In the genomic region with DNA sequence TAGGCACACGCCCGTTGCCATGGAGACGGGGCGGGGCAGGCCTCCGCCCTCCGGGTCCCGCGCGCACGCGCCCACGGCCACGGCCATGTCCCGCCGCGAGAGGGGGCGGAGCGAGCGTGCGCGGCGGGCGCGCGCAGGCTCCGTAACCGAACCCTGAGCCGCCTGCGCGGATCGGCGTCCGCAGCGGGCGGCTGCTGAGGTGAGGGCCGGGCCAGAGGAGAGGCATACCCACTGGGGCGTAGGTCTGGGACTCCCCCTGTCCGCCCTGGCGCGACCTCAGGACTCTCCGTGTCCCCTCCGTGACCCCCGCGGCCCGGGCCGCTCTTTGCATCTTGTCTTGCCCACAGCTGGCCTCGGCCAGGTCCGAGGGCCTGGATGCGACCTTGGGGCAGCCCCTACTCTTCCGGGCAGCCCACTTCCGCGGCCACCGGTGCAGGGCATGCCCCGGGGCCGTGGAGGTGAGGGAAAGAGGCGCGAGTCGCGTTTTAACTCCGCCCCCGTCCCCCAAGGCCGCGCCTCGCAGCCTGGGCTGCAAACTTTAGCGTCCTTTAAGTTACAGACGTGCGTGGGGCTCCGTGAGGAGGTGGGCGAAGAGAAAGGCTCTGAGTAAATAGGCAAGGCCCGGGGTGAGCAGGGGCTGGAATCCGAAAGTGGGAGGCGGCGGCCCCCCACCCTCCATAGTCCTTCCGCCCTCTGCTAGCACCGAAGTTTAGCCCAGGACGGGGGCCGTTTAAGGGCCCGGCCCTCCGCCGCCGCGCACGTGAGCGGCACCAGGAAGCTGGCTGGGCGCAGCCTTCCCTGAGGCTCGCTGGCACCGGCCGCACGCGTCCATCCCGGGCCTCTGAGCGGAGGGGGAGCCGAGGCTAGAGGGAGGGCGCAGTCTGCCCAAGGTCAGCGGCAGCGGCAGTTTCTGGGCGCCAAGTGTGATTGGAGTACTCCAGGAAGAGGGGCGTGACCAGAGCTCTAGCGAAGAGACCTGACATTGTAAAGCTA, we compare ENCODE assay signal across 8 cellular contexts. TPM values are rescaled to one million over a fixed set of nuclear protein-coding genes. Genes with fewer than 3 reads are reported as not detected.
DNase-seq lines count a peak whose midpoint lies in the region; ATAC-seq lines count a peak whose summit lies in the region.

A gene with protein sequence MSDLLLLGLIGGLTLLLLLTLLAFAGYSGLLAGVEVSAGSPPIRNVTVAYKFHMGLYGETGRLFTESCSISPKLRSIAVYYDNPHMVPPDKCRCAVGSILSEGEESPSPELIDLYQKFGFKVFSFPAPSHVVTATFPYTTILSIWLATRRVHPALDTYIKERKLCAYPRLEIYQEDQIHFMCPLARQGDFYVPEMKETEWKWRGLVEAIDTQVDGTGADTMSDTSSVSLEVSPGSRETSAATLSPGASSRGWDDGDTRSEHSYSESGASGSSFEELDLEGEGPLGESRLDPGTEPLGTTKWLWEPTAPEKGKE (plus strand): TSS at position 163 of the 993 bp plus-strand sequence. CDS start 3,053 bp downstream, outside the sequence.

- peak within 1 kb of the TSS; percentile 84 to 99 (median 97) for H3K4me2 ChIP-seq in BLaER1 treated with 17β-estradiol and CSF1 and Interleukin-3, amounts not matched to agents 10 nM and 100 nM

- H4K20me1 ChIP-seq in BLaER1 treated with 17β-estradiol and CSF1 and Interleukin-3, amounts not matched to agents 10 nM and 100 nM = peaks cover 0 to 30% (median 0%) of the 10 kb centered on the region in 11 experiments; a peak in 3 of 22 replicates

- H3K27me3 ChIP-seq in BLaER1 treated with 17β-estradiol and CSF1 and Interleukin-3, amounts not matched to agents 10 nM and 100 nM = no peaks in the 10 kb centered on the region

- H3K4me1 ChIP-seq in BLaER1 treated with 17β-estradiol and CSF1 and Interleukin-3, amounts not matched to agents 10 nM and 100 nM = peaks cover 46 to 92% (median 83%) of the 10 kb centered on the region in 10 experiments

- H3K27ac ChIP-seq in BLaER1 treated with 17β-estradiol and CSF1 and Interleukin-3, amounts not matched to agents 10 nM and 100 nM = peak within 1 kb of the TSS; percentile 68 to 98 (median 93)

- peak within 1 kb of the TSS; percentile 71 to 94 (median 82) for H3K4me3 ChIP-seq in BLaER1 treated with 17β-estradiol and CSF1 and Interleukin-3, amounts not matched to agents 10 nM and 100 nM

- H3K36me3 ChIP-seq in BLaER1 treated with 17β-estradiol and CSF1 and Interleukin-3, amounts not matched to agents 10 nM and 100 nM = peaks cover 12 to 44% (median 26%) of the 10 kb centered on the region in 11 experiments; a peak in 21 of 22 replicates

- H3K9ac ChIP-seq in BLaER1 treated with 17β-estradiol and CSF1 and Interleukin-3, amounts not matched to agents 10 nM and 100 nM = peak within 1 kb of the TSS; percentile 86 to 98 (median 92)

- ATAC-seq in GM19043 (IDR thresholded peaks at IDR 0.05; ENCODE audit: low read depth, unreplicated experiment) (peak; percentile 65), HG03342 (IDR thresholded peaks at IDR 0.05; ENCODE audit: unreplicated experiment) (peak; percentile 70)

- DNase-seq in NCI-H774 (lab: John Stamatoyannopoulos, UW) (peak; percentile 76), lung microvascular endothelial cell (ENCODE audit: low read depth in 2 of 2) (peak; percentile 78 to 89)
- DNase-seq in activated CD8-positive, alpha-beta memory T cell treated with anti-CD3 and anti-CD28 coated beads for 1 hour (ENCODE audit: extremely low read depth in 1 of 2, low read depth in 1 of 2) = peak; percentile 79 to 93
- DNase-seq in effector CD8-positive, alpha-beta T cell (lab: John Stamatoyannopoulos, UW) = peak; percentile 88
- DNase-seq in stimulated activated CD4-positive, alpha-beta T cell treated with anti-CD3 and anti-CD28 coated beads, TNF-alpha, amount 100 ng/mL, for 48 hours (ENCODE audit: low read depth in 3 of 3) = peak; percentile 79 to 88 (median 82)

- H3K9me3 ChIP-seq in BLaER1 treated with 17β-estradiol and CSF1 and Interleukin-3, amounts not matched to agents 10 nM and 100 nM (replicated peaks in 1 of 11) = no peaks in the 10 kb centered on the region

RNA-seq across cellular contexts. Expression of the gene that starts here (rescaled TPM):
- total RNA-seq in lung microvascular endothelial cell = 36.4 and 57.1 TPM in 2 replicates

Comparison
In these comparisons a context has a peak if more than half of its experiments do, and no peak if none do; other contexts are left out.
1. Peak in every context shown above with its lines: DNase-seq, ATAC-seq, H3K4me3 ChIP-seq and H3K27ac ChIP-seq.